1 cellular context compared by ENCODE assay signal in genomic region chr17:63447688-63448005, GRCh38.
TF ChIP-seq lines count a peak whose summit lies in the region.

No MANE protein-coding gene starts in this region.

TF ChIP-seq in IMR-90, 13 proteins besides CTCF, POLR2A, EP300 and RAD21:
- TF ChIP-seq USF2 (IDR thresholded peaks at IDR 0.05; ENCODE audit: low read depth, low read length) (no peak), MAFK (IDR thresholded peaks at IDR 0.05; ENCODE audit: low read depth, low read length) (no peak), CEBPB (IDR thresholded peaks at IDR 0.05; ENCODE audit: low read depth, low read length) (no peak), SMC3 (IDR thresholded peaks at IDR 0.05; ENCODE audit: low read depth, low read length) (no peak), CHD1 (IDR thresholded peaks at IDR 0.05; ENCODE audit: low read depth, low read length) (no peak), RCOR1 (IDR thresholded peaks at IDR 0.05; ENCODE audit: insufficient replicate concordance, low read length) (no peak), MAZ (IDR thresholded peaks at IDR 0.05; ENCODE audit: borderline replicate concordance, low read depth, low read length) (no peak), ELK1 (IDR thresholded peaks at IDR 0.05; ENCODE audit: borderline replicate concordance, low read depth, low read length) (no peak), FOS (IDR thresholded peaks at IDR 0.05; ENCODE audit: low read depth, low read length) (no peak)
